8 cellular contexts compared by ENCODE assay signal in genomic region chrX:75786290-75786689, GRCh38. TPM values are rescaled to one million over a fixed set of nuclear protein-coding genes. Genes with fewer than 3 reads are reported as not detected.
"Had no signal": no experiment of that assay in that cellular context is flagged by ENCODE, and none has a peak within 500 bp of the region (broad histone marks: within the 10 kb centered on the region; RNA-seq: fewer than 3 reads in every experiment).

No MANE protein-coding gene starts in this region.

- H3K4me3 Mint-ChIP-seq: H9, IgD-negative memory B cell had no signal

- H3K27ac Mint-ChIP-seq: H9, IgD-negative memory B cell had no signal

- H3K36me3 Mint-ChIP-seq: IgD-negative memory B cell had no signal

- H3K4me1 Mint-ChIP-seq: H9, IgD-negative memory B cell had no signal

- DNase-seq: GOT3, H9, HCEC 1CT had no signal

- H3K27ac ChIP-seq: HL-60 had no signal

- ATAC-seq: HepG2 had no signal

- FAIRE-seq: H54, HepG2 had no signal

RNA-seq across cellular contexts. Expression of gene MAGEE2, which starts 1.2 kb away (rescaled TPM):
- total RNA-seq: H9, HepG2, HT1080 had no signal
- polyA plus RNA-seq: HepG2, IgD-negative memory B cell had no signal
